ENCODE assay signal across 7 cellular contexts in genomic region chr11:60128866-60129265, GRCh38. TPM values are rescaled to one million over a fixed set of nuclear protein-coding genes. Genes with fewer than 3 reads are reported as not detected.
"Had no signal": no experiment of that assay in that cellular context is flagged by ENCODE, and none has a peak within 500 bp of the region (broad histone marks: within the 10 kb centered on the region; RNA-seq: fewer than 3 reads in every experiment).

No MANE protein-coding gene starts in this region.

RNA-seq across cellular contexts. Expression of gene MS4A2, which starts 40.4 kb away (rescaled TPM):
- total RNA-seq: hepatocyte, kidney epithelial cell, lung microvascular endothelial cell, mammary epithelial cell, mesothelial cell of epicardium, myocyte had no signal
- polyA plus RNA-seq: hepatocyte, keratinocyte, mammary epithelial cell had no signal

RNA-seq across cellular contexts. Expression of gene MS4A6A, which starts 54.0 kb away (rescaled TPM):
- total RNA-seq: lung microvascular endothelial cell, mammary epithelial cell, mesothelial cell of epicardium, myocyte had no signal
- polyA plus RNA-seq: keratinocyte, mammary epithelial cell had no signal
